Comparison of ENCODE assay signal across 21 cellular contexts in genomic region chr9:15417626-15418025, GRCh38.
"Had no signal": no experiment of that assay in that cellular context is flagged by ENCODE, and none has a peak within 500 bp of the region (broad histone marks: within the 10 kb centered on the region; RNA-seq: fewer than 3 reads in every experiment).

No MANE protein-coding gene starts in this region.

- ATAC-seq: activated naive CD8-positive, alpha-beta T cell treated with anti-CD3 and anti-CD28 coated beads, Interleukin-2, amount 50 U/mL, for 24 hours had no signal

- H3K4me3 Mint-ChIP-seq: activated B cell treated with CpG ODN at 0.5 μM for 24 hours; activated CD4-positive, alpha-beta T cell treated with anti-CD3 and anti-CD28 coated beads, Interleukin-2, amount 10 ng/mL, durations not matched to agents 24 days and 14 days; activated CD8-positive, alpha-beta memory T cell treated with anti-CD3 and anti-CD28 coated beads, Interleukin-2, amount 10 ng/mL, durations not matched to agents 7 days and 5 days; activated naive CD8-positive, alpha-beta T cell treated with anti-CD3 and anti-CD28 coated beads, Interleukin-2, amount 50 U/mL, for 24 hours; activated T-cell treated with anti-CD3 and anti-CD28 coated beads, Interleukin-2, amount 50 U/mL, for 24 hours; activated T-helper 1 cell treated with anti-CD3 and anti-CD28 coated beads, Interleukin-12 subunit alpha, Interleukin-12 subunit beta, Interleukin-2, Interleukin-4 antibody, amounts not matched to agents 30 ng/mL and 10 ng/mL and 1 ng/mL, durations not matched to agents 14 hours and 24 hours and 36 hours; central memory CD8-positive, alpha-beta T cell; T-helper 1 cell treated with Interleukin-12 subunit alpha and Interleukin-12 subunit beta and Interleukin-4 antibody, amounts not matched to agents 30 μg/mL and 1 μg/mL, for 36 hours had no signal

- H3K4me2 ChIP-seq: KMS-11 had no signal

- H3K36me3 ChIP-seq: ascending aorta, MG63, Peyer's patch had no signal

- H3K9me3 Mint-ChIP-seq: activated B cell treated with CpG ODN at 0.5 μM for 24 hours; activated CD4-positive, alpha-beta T cell treated with anti-CD3 and anti-CD28 coated beads, Interleukin-2, amount 10 ng/mL, durations not matched to agents 24 days and 14 days; activated naive CD4-positive, alpha-beta T cell treated with anti-CD3 and anti-CD28 coated beads, Interleukin-2, amount 50 U/mL, for 72 hours; activated naive CD8-positive, alpha-beta T cell treated with anti-CD3 and anti-CD28 coated beads, Interleukin-2, amount 50 U/mL, for 24 hours; activated T-cell treated with anti-CD3 and anti-CD28 coated beads, Interleukin-2, amount 50 U/mL, for 24 hours; activated T-helper 1 cell treated with anti-CD3 and anti-CD28 coated beads, Interleukin-12 subunit alpha, Interleukin-12 subunit beta, Interleukin-2, Interleukin-4 antibody, amounts not matched to agents 30 ng/mL and 10 ng/mL and 1 ng/mL, durations not matched to agents 14 hours and 24 hours and 36 hours; central memory CD8-positive, alpha-beta T cell; T-helper 1 cell treated with Interleukin-12 subunit alpha and Interleukin-12 subunit beta and Interleukin-4 antibody, amounts not matched to agents 30 μg/mL and 1 μg/mL, for 36 hours had no signal

- H3K27me3 ChIP-seq: ascending aorta, body of pancreas, MG63, Peyer's patch had no signal

- H3K9ac ChIP-seq: KMS-11 had no signal

- H3K36me3 Mint-ChIP-seq: activated CD8-positive, alpha-beta memory T cell treated with anti-CD3 and anti-CD28 coated beads, Interleukin-2, amount 10 ng/mL, durations not matched to agents 7 days and 5 days; activated naive CD4-positive, alpha-beta T cell treated with anti-CD3 and anti-CD28 coated beads, Interleukin-2, amount 50 U/mL, for 72 hours had no signal

- H3K27ac ChIP-seq: ascending aorta, body of pancreas, KMS-11, Peyer's patch had no signal

- H3K9me3 ChIP-seq: ascending aorta, body of pancreas, Peyer's patch had no signal

- H3K27me3 Mint-ChIP-seq: activated T-cell treated with anti-CD3 and anti-CD28 coated beads, Interleukin-2, amount 50 U/mL, for 24 hours; central memory CD8-positive, alpha-beta T cell had no signal

- H3K27ac Mint-ChIP-seq: activated B cell treated with CpG ODN at 0.5 μM for 24 hours; activated CD4-positive, alpha-beta T cell treated with anti-CD3 and anti-CD28 coated beads, Interleukin-2, amount 10 ng/mL, durations not matched to agents 24 days and 14 days; activated CD8-positive, alpha-beta memory T cell treated with anti-CD3 and anti-CD28 coated beads, Interleukin-2, amount 10 ng/mL, durations not matched to agents 7 days and 5 days; activated naive CD4-positive, alpha-beta T cell treated with anti-CD3 and anti-CD28 coated beads, Interleukin-2, amount 50 U/mL, for 72 hours; activated naive CD8-positive, alpha-beta T cell treated with anti-CD3 and anti-CD28 coated beads, Interleukin-2, amount 50 U/mL, for 24 hours; activated T-cell treated with anti-CD3 and anti-CD28 coated beads, Interleukin-2, amount 50 U/mL, for 24 hours; activated T-helper 1 cell treated with anti-CD3 and anti-CD28 coated beads, Interleukin-12 subunit alpha, Interleukin-12 subunit beta, Interleukin-2, Interleukin-4 antibody, amounts not matched to agents 30 ng/mL and 10 ng/mL and 1 ng/mL, durations not matched to agents 14 hours and 24 hours and 36 hours; T-helper 1 cell treated with Interleukin-12 subunit alpha and Interleukin-12 subunit beta and Interleukin-4 antibody, amounts not matched to agents 30 μg/mL and 1 μg/mL, for 36 hours had no signal

- DNase-seq: activated B cell treated with CpG ODN at 0.5 μM for 24 hours; activated CD4-positive, alpha-beta T cell treated with anti-CD3 and anti-CD28 coated beads for 1 hour; activated T-cell treated with anti-CD3 and anti-CD28 coated beads, Interleukin-2, amount 50 U/mL, for 24 hours; NCI-H1436; NCI-H1694 treated with DMSO at 0.1 percent for 48 hours; NCI-H2227 treated with DMSO at 0.1 percent for 48 hours; NCI-H446 treated with DMSO at 0.1 percent for 48 hours; NCI-H524 treated with DMSO at 0.1 percent for 48 hours; SHP77 treated with DMSO at 0.1 percent for 48 hours had no signal

- H3K4me3 ChIP-seq: ascending aorta, body of pancreas, MG63, Peyer's patch had no signal
